ENCODE assay signal across 34 cellular contexts in genomic region chr7:151958036-151959010, GRCh38. TPM values are rescaled to one million over a fixed set of nuclear protein-coding genes. Genes with fewer than 3 reads are reported as not detected.
"Had no signal": no experiment of that assay in that cellular context is flagged by ENCODE, and none has a peak within 500 bp of the region (broad histone marks: within the 10 kb centered on the region; RNA-seq: fewer than 3 reads in every experiment).

No MANE protein-coding gene starts in this region.

- H3K36me3 ChIP-seq: pancreas, prostate gland, spleen, suprapubic skin, tibial artery, transverse colon, upper lobe of right lung, uterus had no signal

- DNase-seq: naive B cell; naive thymus-derived CD8-positive, alpha-beta T cell; nephron progenitor cell; occipital lobe; pancreas; right cardiac atrium; spleen; stimulated activated CD4-positive, alpha-beta T cell treated with anti-CD3 and anti-CD28 coated beads, Interleukin-12 subunit alpha, Interleukin-12 subunit beta, amount 100 ng/mL, for 4 hours; stimulated activated CD4-positive, alpha-beta T cell treated with anti-CD3 and anti-CD28 coated beads, Interleukin-1b, Interleukin-23, amount 100 ng/mL, for 48 hours; stimulated activated CD4-positive, alpha-beta T cell treated with anti-CD3 and anti-CD28 coated beads, Interleukin-4, amount 100 ng/mL, for 1 hour; stimulated activated CD4-positive, alpha-beta T cell treated with anti-CD3 and anti-CD28 coated beads, Interleukin-4, amount 100 ng/mL, for 4 hours; stimulated activated CD8-positive, alpha-beta memory T cell treated with anti-CD3 and anti-CD28 coated beads, Interleukin-4, amount 100 ng/mL, for 48 hours; stimulated activated naive CD4-positive, alpha-beta T cell; stimulated activated naive CD8-positive, alpha-beta T cell treated with anti-CD3 and anti-CD28 coated beads, Interleukin-15, amount 100 ng/mL, for 72 hours; stimulated activated naive CD8-positive, alpha-beta T cell treated with anti-CD3 and anti-CD28 coated beads, Interleukin-15, Interleukin-2, amounts not matched to agents 100 U/mL and 50 U/mL, for 24 hours; testis; tibial artery; transverse colon; upper lobe of right lung; uterus had no signal

- H3K4me2 ChIP-seq: smooth muscle cell had no signal

- H3K4me3 Mint-ChIP-seq: naive B cell; naive thymus-derived CD8-positive, alpha-beta T cell; natural killer cell treated with Interleukin-12 subunit alpha and Interleukin-12 subunit beta and Interleukin-15 and Interleukin-18, amount 100 ng/mL, for 72 hours; nephron progenitor cell; neural crest cell; stimulated activated memory B cell treated with anti-CD40 and anti-IgM and Interleukin-4, amounts not matched to agents 10 μg/mL and 1 μg/mL and 100 μg/mL, for 72 hours; stimulated activated naive CD8-positive, alpha-beta T cell treated with anti-CD3 and anti-CD28 coated beads, Interleukin-15, amount 100 ng/mL, for 72 hours; type B pancreatic cell had no signal

- H3K9me3 ChIP-seq: pancreas, prostate gland, suprapubic skin, testis, transverse colon, upper lobe of right lung, uterus had no signal

- H3K36me3 Mint-ChIP-seq: natural killer cell treated with Interleukin-12 subunit alpha and Interleukin-12 subunit beta and Interleukin-15 and Interleukin-18, amount 100 ng/mL, for 72 hours; type B pancreatic cell had no signal

- FAIRE-seq: pancreas had no signal

- H3K4me1 Mint-ChIP-seq: naive B cell; stimulated activated memory B cell treated with anti-CD40 and anti-IgM and Interleukin-4, amounts not matched to agents 10 μg/mL and 1 μg/mL and 100 μg/mL, for 72 hours; stimulated activated naive CD8-positive, alpha-beta T cell treated with anti-CD3 and anti-CD28 coated beads, Interleukin-15, amount 100 ng/mL, for 72 hours had no signal

- H3K4me3 ChIP-seq: pancreas, prostate gland, skin epidermis, smooth muscle cell, spleen, suprapubic skin, testis, tibial artery, transverse colon, upper lobe of right lung, uterus had no signal

- H3K27ac Mint-ChIP-seq: naive thymus-derived CD8-positive, alpha-beta T cell; natural killer cell treated with Interleukin-12 subunit alpha and Interleukin-12 subunit beta and Interleukin-15 and Interleukin-18, amount 100 ng/mL, for 72 hours; nephron progenitor cell; stimulated activated memory B cell treated with anti-CD40 and anti-IgM and Interleukin-4, amounts not matched to agents 10 μg/mL and 1 μg/mL and 100 μg/mL, for 72 hours; type B pancreatic cell had no signal

- H3K27ac ChIP-seq: pancreas, prostate gland, skin epidermis, spleen, suprapubic skin, testis, tibial artery, transverse colon, upper lobe of right lung, uterus had no signal

- H3K27me3 Mint-ChIP-seq: stimulated activated naive CD8-positive, alpha-beta T cell treated with anti-CD3 and anti-CD28 coated beads, Interleukin-15, amount 100 ng/mL, for 72 hours had no signal

- H3K9me3 Mint-ChIP-seq: natural killer cell treated with Interleukin-12 subunit alpha and Interleukin-12 subunit beta and Interleukin-15 and Interleukin-18, amount 100 ng/mL, for 72 hours; neural crest cell; type B pancreatic cell had no signal

- H3K27me3 ChIP-seq: pancreas, spleen, suprapubic skin, testis, upper lobe of right lung, uterus had no signal

- H3K4me1 ChIP-seq: pancreas, prostate gland, spleen, suprapubic skin, testis, transverse colon, upper lobe of right lung, uterus had no signal

- ATAC-seq: naive thymus-derived CD8-positive, alpha-beta T cell; pancreas; right cardiac atrium; sciatic nerve; stimulated activated memory B cell treated with anti-CD40 and anti-IgM and Interleukin-4, amounts not matched to agents 10 μg/mL and 1 μg/mL and 100 μg/mL, for 72 hours; stimulated activated naive CD8-positive, alpha-beta T cell treated with anti-CD3 and anti-CD28 coated beads, Interleukin-15, amount 100 ng/mL, for 72 hours; stimulated activated naive CD8-positive, alpha-beta T cell treated with anti-CD3 and anti-CD28 coated beads, Interleukin-15, Interleukin-2, amounts not matched to agents 100 U/mL and 50 U/mL, for 24 hours; upper lobe of right lung had no signal

RNA-seq across cellular contexts. Expression of gene GALNTL5, which starts 2.1 kb away (rescaled TPM):
- total RNA-seq: naive thymus-derived CD8-positive, alpha-beta T cell; natural killer cell treated with Interleukin-12 subunit alpha and Interleukin-12 subunit beta and Interleukin-15 and Interleukin-18, amount 100 ng/mL, for 72 hours; neural crest cell; occipital lobe; osteoblast; pancreas; posterior vena cava; pulmonary artery endothelial cell; renal cortical epithelial cell; sciatic nerve; smooth muscle cell; spleen; suprapubic skin; transverse colon; upper lobe of right lung; urinary bladder; uterus had no signal
- polyA plus RNA-seq: naive thymus-derived CD8-positive, alpha-beta T cell; pancreas; right cardiac atrium; smooth muscle cell; spleen; urinary bladder had no signal
